In genomic region chr16:4506450-4506849, GRCh38 we compare ENCODE assay signal across 8 cellular contexts. TPM values are rescaled to one million over a fixed set of nuclear protein-coding genes. Genes with fewer than 3 reads are reported as not detected.
DNase-seq lines count a peak whose midpoint lies in the region; ATAC-seq, FAIRE-seq and TF ChIP-seq lines count a peak whose summit lies in the region.

No MANE protein-coding gene starts in this region.

- peaks cover 2% of the 10 kb centered on the region for H3K79me2 ChIP-seq in GM12878 (ENCODE audit: control insufficient read depth, insufficient read depth, low read length)

- no TSS peak for BruUV-seq in GM12878 (replicated peaks; lab: Mats Ljungman, UMichigan)

- in situ Hi-C loops in GM12878 (cut with MboI) = no loop called here

- H3K4me2 ChIP-seq in GM12878 (ENCODE audit: control insufficient read depth, insufficient read depth) = peak overlapping the region; percentile 82; the same call in 1 of the 2 replicates

- no peaks in the 10 kb centered on the region for H4K20me1 ChIP-seq in GM12878 (ENCODE audit: control insufficient read depth, insufficient read depth)

- no peak for TF ChIP-seq POLR2A in GM12878 (IDR thresholded peaks at IDR 0.05; ENCODE audit: low read depth, low read length)

- intact Hi-C loops in GM12878 (cut with micrococcal nuclease; ENCODE audit: unreplicated experiment) = loop anchor here (1.0 to 2.0 kb wide), 2 partner anchors 42 to 78 kb away; no protein-coding TSS in a partner anchor

- H3K36me3 ChIP-seq in GM12878 (ENCODE audit: control insufficient read depth in 2 of 2, insufficient read depth in 2 of 2, low read length in 1 of 2) = peaks cover 17 to 31% of the 10 kb centered on the region in 2 experiments; a peak in 3 of 4 replicates

- SMC1A ChIA-PET in GM12878 (lab: Charles Lee; ENCODE audit: uncharacterized antibody, unreplicated experiment) = interaction anchor here (1.0 to 4.0 kb wide), 14 partner anchors 8 to 143 kb away, joined by 3 to 41 read pairs (median 6); partner anchors contain the start of genes CDIP1, HMOX2 and MGRN1

- peak overlapping the region; percentile 79; the same call in 1 of the 2 replicates for H3K27ac ChIP-seq in GM12878 (ENCODE audit: control insufficient read depth, insufficient read depth)

- ATAC-seq in GM18511 (IDR thresholded peaks at IDR 0.05; ENCODE audit: unreplicated experiment) (peak; percentile 54), GM12878 (peak; percentile 92), GM18498 (IDR thresholded peaks at IDR 0.05; ENCODE audit: unreplicated experiment) (no peak)

- POLR2A ChIA-PET in GM12878 (lab: Charles Lee) = interaction anchor here (0.6 to 2.2 kb wide), 7 partner anchors 30 to 119 kb away, joined by 3 to 11 read pairs (median 6); partner anchors contain the start of genes HMOX2 and MGRN1

- peak; percentile 97 for FAIRE-seq in GM12878 (lab: Jason Lieb, UNC)

- TF ChIP-seq CTCF in GM12878 (IDR thresholded peaks at IDR 0.05 in 2 of 3, conservative IDR thresholded peaks at IDR 0.05 in 1 of 3; ENCODE audit: control insufficient read depth in 2 of 3, extremely low read depth in 1 of 3, insufficient read depth in 1 of 3, low read depth in 3 of 3, low read length in 3 of 3) = peak; percentile 85 to 93 (median 93)

- H3K9ac ChIP-seq in GM12878 (ENCODE audit: control insufficient read depth, insufficient read depth, low read length) = no peak overlapping the region

- CTCF ChIA-PET in GM12878 (lab: Yijun Ruan, JAX) = interaction anchor here (0.7 to 6.5 kb wide), 33 partner anchors 9 to 148 kb away, joined by 3 to 90 read pairs (median 6); partner anchors contain the start of genes CDIP1, CORO7, HMOX2 and MGRN1

- H3K9me3 Mint-ChIP-seq in T-helper 2 cell treated with Interferon-gamma antibody and Interleukin-4, amounts not matched to agents 5 μg/mL and 100 μg/mL, for 36 hours = no peaks in the 10 kb centered on the region

- no peaks in the 10 kb centered on the region for H3K27me3 ChIP-seq in GM12878 (replicated peaks in 1 of 2; ENCODE audit: control insufficient read depth in 2 of 2, insufficient read depth in 2 of 2, low read length in 1 of 2)

- 1% methylated on average over 3 of the region's 3 CpGs for WGBS in GM12878 (ENCODE audit: insufficient coverage, insufficient replicate concordance, low lambda C conversion rate, missing lambda C conversion rate)

- H3K4me1 Mint-ChIP-seq in T-helper 2 cell treated with Interferon-gamma antibody and Interleukin-4, amounts not matched to agents 5 μg/mL and 100 μg/mL, for 36 hours (ENCODE audit: low read depth) = peaks cover 42% of the 10 kb centered on the region

- H3K4me3 ChIP-seq in GM12878 = no peak overlapping the region

- peak; percentile 95 for TF ChIP-seq RAD21 in GM12878 (IDR thresholded peaks at IDR 0.05; ENCODE audit: insufficient read depth, low read depth, low read length)

- peaks cover 20% of the 10 kb centered on the region for H3K4me1 ChIP-seq in GM12878 (ENCODE audit: control insufficient read depth, insufficient read depth, low read length)

- peak; percentile 76 for DNase-seq in AG08396 (ENCODE audit: low spot score)
- peak; percentile 49 for DNase-seq in NCI-H1092 treated with DMSO at 0.1 percent for 48 hours (lab: John Stamatoyannopoulos, UW)
- DNase-seq in T-helper 2 cell treated with Interferon-gamma antibody and Interleukin-4, amounts not matched to agents 5 μg/mL and 100 μg/mL, for 36 hours (ENCODE audit: low spot score) = peak; percentile 40
- DNase-seq in GM12878 (ENCODE audit: low read depth, low spot score) = peak; percentile 39
- peak; percentile 61 for DNase-seq in iPS DF 19.7 (ENCODE audit: low read depth, low spot score)
- DNase-seq in stimulated activated CD4-positive, alpha-beta T cell treated with anti-CD3 and anti-CD28 coated beads, Interleukin-15, amount 100 ng/mL, for 24 hours = peak; percentile 65

- no peaks in the 10 kb centered on the region for H3K27me3 Mint-ChIP-seq in T-helper 2 cell treated with Interferon-gamma antibody and Interleukin-4, amounts not matched to agents 5 μg/mL and 100 μg/mL, for 36 hours (ENCODE audit: low read depth)

- peak overlapping the region; percentile 83 for H3K4me3 Mint-ChIP-seq in T-helper 2 cell treated with Interferon-gamma antibody and Interleukin-4, amounts not matched to agents 5 μg/mL and 100 μg/mL, for 36 hours

- H3K27ac Mint-ChIP-seq in T-helper 2 cell treated with Interferon-gamma antibody and Interleukin-4, amounts not matched to agents 5 μg/mL and 100 μg/mL, for 36 hours = peak overlapping the region; percentile 97

- RAD21 ChIA-PET in GM12878 (lab: Charles Lee; ENCODE audit: unreplicated experiment) = interaction anchor here (0.9 to 4.1 kb wide), 9 partner anchors 8 to 118 kb away, joined by 3 to 26 read pairs (median 12); partner anchors contain the start of genes CDIP1, HMOX2 and MGRN1

- TF ChIP-seq EP300 in GM12878 (IDR thresholded peaks at IDR 0.05; ENCODE audit: borderline replicate concordance in 1 of 2, control insufficient read depth in 1 of 2, low read depth in 2 of 2, low read length in 2 of 2) = no peak

- no peaks in the 10 kb centered on the region for H3K9me3 ChIP-seq in GM12878 (replicated peaks; ENCODE audit: control insufficient read depth, insufficient read depth, low read length)

- H2AFZ ChIP-seq in GM12878 (ENCODE audit: control insufficient read depth, low read depth, low read length) = no peak overlapping the region

- peaks cover 39% of the 10 kb centered on the region for H3K36me3 Mint-ChIP-seq in T-helper 2 cell treated with Interferon-gamma antibody and Interleukin-4, amounts not matched to agents 5 μg/mL and 100 μg/mL, for 36 hours (ENCODE audit: low read depth)

RNA-seq across cellular contexts. Expression of gene HMOX2, which starts 30.3 kb away (rescaled TPM):
- total RNA-seq in GM12878 (2013; cell fraction: nucleolus; rRNA removed) = 23.0 and 24.2 TPM in 2 replicates
- 58.9 and 61.9 TPM in 2 replicates for total RNA-seq in GM12878 (2014; rRNA removed)
- total RNA-seq in GM12878 (2014; rRNA removed; fragmentation: Illumina TruSeq; extraction: Trizol) = 47.7 and 51.2 TPM in 2 replicates
- 53.3 and 56.2 TPM in 2 replicates for total RNA-seq in GM12878 (2021)
- 19.3 TPM for polyA plus RNA-seq in GM12878 (2011; ENCODE audit: low read depth)
- 50.4 and 56.7 TPM in 2 replicates for polyA plus RNA-seq in GM12878 (2011; rRNA removed)
- 66.7 and 89.0 TPM in 2 replicates for polyA plus RNA-seq in GM12878 (2011; cell fraction: cytosol; rRNA removed)
- 39.7 and 44.0 TPM in 2 replicates for polyA plus RNA-seq in GM12878 (2011; cell fraction: nucleus; rRNA removed)
- polyA plus RNA-seq in GM12878 (2012) = 29.2 and 32.3 TPM in 2 replicates
- polyA plus RNA-seq in GM12878 (2014; fragmentation: Illumina TruSeq; extraction: Trizol) = 47.8 and 61.5 TPM in 2 replicates
- 10 to 100 TPM; 26.4 to 37.7 TPM for polyA plus RNA-seq in GM12878 (2014; fragmentation: Nextera tagmentation; extraction: Ambion mirVana)
- polyA plus RNA-seq in GM12878 (2014; rRNA removed) = 70.6 and 70.8 TPM in 2 replicates
- 100 to 1,000 TPM in 1 of 2 experiments, 10 to 100 TPM in 1; 85.7 to 111 TPM for polyA plus RNA-seq in GM12878 (2016; fragmentation: Nextera tagmentation; extraction: Ambion mirVana)
- polyA minus RNA-seq in GM12878 (2011; rRNA and poly(A)+ RNA removed) = 53.3 and 62.8 TPM in 2 replicates
- 14.0 and 16.1 TPM in 2 replicates for polyA minus RNA-seq in GM12878 (2011; cell fraction: cytosol; rRNA and poly(A)+ RNA removed)
- polyA minus RNA-seq in GM12878 (2011; cell fraction: nucleus; rRNA and poly(A)+ RNA removed) = 10.4 and 24.4 TPM in 2 replicates

RNA-seq across cellular contexts. Expression of gene NMRAL1, which starts 32.0 kb away (rescaled TPM):
- 33.4 and 44.6 TPM in 2 replicates for total RNA-seq in GM12878 (2013; cell fraction: nucleolus; rRNA removed)
- total RNA-seq in GM12878 (2014; rRNA removed) = 69.7 and 74.8 TPM in 2 replicates
- 41.6 and 52.5 TPM in 2 replicates for total RNA-seq in GM12878 (2014; rRNA removed; fragmentation: Illumina TruSeq; extraction: Trizol)
- 66.0 and 72.4 TPM in 2 replicates for total RNA-seq in GM12878 (2021)
- polyA plus RNA-seq in GM12878 (2011; ENCODE audit: low read depth) = 30.3 TPM
- 19.9 and 33.7 TPM in 2 replicates for polyA plus RNA-seq in GM12878 (2011; rRNA removed)
- 84.5 and 92.5 TPM in 2 replicates for polyA plus RNA-seq in GM12878 (2011; cell fraction: cytosol; rRNA removed)
- polyA plus RNA-seq in GM12878 (2011; cell fraction: nucleus; rRNA removed) = 54.1 and 72.8 TPM in 2 replicates
- 39.9 and 42.7 TPM in 2 replicates for polyA plus RNA-seq in GM12878 (2012)
- 14.9 and 36.5 TPM in 2 replicates for polyA plus RNA-seq in GM12878 (2014; fragmentation: Illumina TruSeq; extraction: Trizol)
- 10 to 100 TPM in 1 of 2 experiments, 1 to 10 TPM in 1; 4.8 to 11.2 TPM for polyA plus RNA-seq in GM12878 (2014; fragmentation: Nextera tagmentation; extraction: Ambion mirVana)
- polyA plus RNA-seq in GM12878 (2014; rRNA removed) = 74.2 and 74.4 TPM in 2 replicates
- polyA plus RNA-seq in GM12878 (2016; fragmentation: Nextera tagmentation; extraction: Ambion mirVana) = 100 to 1,000 TPM in 1 of 2 experiments, 10 to 100 TPM in 1; 84.1 to 102 TPM
- polyA minus RNA-seq in GM12878 (2011; rRNA and poly(A)+ RNA removed) = 32.2 and 58.4 TPM in 2 replicates
- 16.3 and 19.1 TPM in 2 replicates for polyA minus RNA-seq in GM12878 (2011; cell fraction: cytosol; rRNA and poly(A)+ RNA removed)
- polyA minus RNA-seq in GM12878 (2011; cell fraction: nucleus; rRNA and poly(A)+ RNA removed) = 9.1 and 22.4 TPM in 2 replicates

RNA-seq across cellular contexts. Expression of gene CDIP1, which starts 32.1 kb away (rescaled TPM):
- total RNA-seq in GM12878 (2013; cell fraction: nucleolus; rRNA removed) = 11.0 and 13.8 TPM in 2 replicates
- total RNA-seq in GM12878 (2014; rRNA removed) (14.2 and 15.6 TPM in 2 replicates), GM12878 (2014; rRNA removed; fragmentation: Illumina TruSeq; extraction: Trizol) (7.6 and 9.1 TPM in 2 replicates), GM12878 (2021) (27.8 and 28.2 TPM in 2 replicates)
- polyA plus RNA-seq in GM12878 (2011; ENCODE audit: low read depth) = 7.1 TPM
- polyA plus RNA-seq in GM12878 (2011; rRNA removed) (3.1 and 11.0 TPM in 2 replicates), GM12878 (2014; fragmentation: Illumina TruSeq; extraction: Trizol) (10.3 and 17.5 TPM in 2 replicates), GM12878 (2014; fragmentation: Nextera tagmentation; extraction: Ambion mirVana) (1 to 10 TPM; 6.1 to 7.2 TPM), GM12878 (2014; rRNA removed) (11.5 and 12.0 TPM in 2 replicates), GM12878 (2016; fragmentation: Nextera tagmentation; extraction: Ambion mirVana) (10 to 100 TPM; 29.4 to 32.4 TPM)
- polyA plus RNA-seq in GM12878 (2011; cell fraction: cytosol; rRNA removed) = 10.3 and 14.9 TPM in 2 replicates
- 16.2 and 17.7 TPM in 2 replicates for polyA plus RNA-seq in GM12878 (2011; cell fraction: nucleus; rRNA removed)
- polyA plus RNA-seq in GM12878 (2012) = 15.1 and 15.2 TPM in 2 replicates
- polyA minus RNA-seq in GM12878 (2011; rRNA and poly(A)+ RNA removed) = 8.3 and 8.5 TPM in 2 replicates
- polyA minus RNA-seq in GM12878 (2011; cell fraction: cytosol; rRNA and poly(A)+ RNA removed) = 8.6 TPM in 2 replicates
- polyA minus RNA-seq in GM12878 (2011; cell fraction: nucleus; rRNA and poly(A)+ RNA removed) = 5.6 and 6.6 TPM in 2 replicates

RNA-seq across cellular contexts. Expression of gene C16orf96, which starts 49.7 kb away (rescaled TPM):
- total RNA-seq in GM12878 (2013; cell fraction: nucleolus; rRNA removed) = 0.22 and 0.35 TPM in 2 replicates
- total RNA-seq in GM12878 (2014; rRNA removed) (not detected in 2 replicates), GM12878 (2014; rRNA removed; fragmentation: Illumina TruSeq; extraction: Trizol) (not detected in 2 replicates), GM12878 (2021) (0.05 and 0.08 TPM in 2 replicates)
- polyA plus RNA-seq in GM12878 (2011; ENCODE audit: low read depth) = not detected
- polyA plus RNA-seq in GM12878 (2011; rRNA removed) (0.01 TPM in 1 of 2 replicates, not detected in the other), GM12878 (2014; fragmentation: Illumina TruSeq; extraction: Trizol) (0.01 TPM in 1 of 2 replicates, not detected in the other), GM12878 (2014; fragmentation: Nextera tagmentation; extraction: Ambion mirVana) (not detected), GM12878 (2014; rRNA removed) (0.04 TPM in 1 of 2 replicates, not detected in the other), GM12878 (2016; fragmentation: Nextera tagmentation; extraction: Ambion mirVana) (not detected)
- polyA plus RNA-seq in GM12878 (2011; cell fraction: cytosol; rRNA removed) = 0.01 TPM in 1 of 2 replicates, not detected in the other
- polyA plus RNA-seq in GM12878 (2011; cell fraction: nucleus; rRNA removed) = 0.04 TPM in 2 replicates
- 0.06 TPM in 1 of 2 replicates, not detected in the other for polyA plus RNA-seq in GM12878 (2012)
- polyA minus RNA-seq in GM12878 (2011; rRNA and poly(A)+ RNA removed) = 0.15 TPM in 1 of 2 replicates, not detected in the other
- polyA minus RNA-seq in GM12878 (2011; cell fraction: cytosol; rRNA and poly(A)+ RNA removed) = not detected in 2 replicates
- not detected in 2 replicates for polyA minus RNA-seq in GM12878 (2011; cell fraction: nucleus; rRNA and poly(A)+ RNA removed)
